ENCODE assay signal across 13 cellular contexts in the genomic region with DNA sequence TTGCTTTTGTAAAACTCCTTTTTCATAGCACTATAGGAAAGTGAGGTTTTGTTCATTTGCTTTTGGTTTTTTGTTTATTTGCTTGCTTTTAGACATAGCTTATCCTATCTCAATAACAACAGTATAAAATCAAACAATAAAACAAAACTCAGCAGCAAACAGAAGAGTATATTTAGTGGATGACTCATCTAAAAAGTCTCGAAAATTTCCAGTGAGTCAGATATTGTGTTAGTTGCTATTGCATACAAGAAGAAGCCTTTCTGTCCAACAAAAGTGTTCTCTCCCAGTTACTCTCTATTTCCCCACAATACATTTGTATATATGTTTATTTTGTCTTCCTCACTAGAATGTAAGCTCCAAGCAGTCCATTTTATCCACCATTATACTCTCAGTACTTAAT. TPM values are rescaled to one million over a fixed set of nuclear protein-coding genes. Genes with fewer than 3 reads are reported as not detected.
DNase-seq lines count a peak whose midpoint lies in the region; ATAC-seq, FAIRE-seq and TF ChIP-seq lines count a peak whose summit lies in the region.
"Had no signal": no experiment of that assay in that cellular context is flagged by ENCODE, and none has a peak within 500 bp of the region (broad histone marks: within the 10 kb centered on the region; RNA-seq: fewer than 3 reads in every experiment).

No MANE protein-coding gene starts in this region.

- H3K79me2 ChIP-seq in ACC112 (ENCODE audit: control insufficient read depth, insufficient read depth, low read length, unreplicated experiment) = no peaks in the 10 kb centered on the region

- no peaks in the 10 kb centered on the region for H3K27me3 ChIP-seq in ACC112 (ENCODE audit: insufficient read depth, low read length)
- no peaks in the 10 kb centered on the region for H3K27me3 ChIP-seq in SJSA1 (replicated peaks)
- no peaks in the 10 kb centered on the region for H3K27me3 ChIP-seq in testis
- H3K27me3 ChIP-seq in small intestine (ENCODE audit: control insufficient read depth in 2 of 2, insufficient read depth in 2 of 2, low read length in 2 of 2) = no peaks in the 10 kb centered on the region

- no peak for TF ChIP-seq POLR2A in testis (IDR thresholded peaks at IDR 0.05)

- TF ChIP-seq CTCF in fibroblast of villous mesenchyme (IDR thresholded peaks at IDR 0.05; ENCODE audit: insufficient read depth, low read depth, low read length) (no peak), testis (IDR thresholded peaks at IDR 0.05) (no peak)

- FAIRE-seq in small intestine (lab: Jason Lieb, UNC) = no peak

- H2AFZ ChIP-seq in ACC112 (ENCODE audit: low read length, unreplicated experiment) = no peak overlapping the region

- H3K27ac ChIP-seq in ACC112 (ENCODE audit: low read depth, low read length) = peak overlapping the region; percentile 50
- peak overlapping the region; percentile 52 for H3K27ac ChIP-seq in SJSA1
- H3K27ac ChIP-seq in testis = no peak overlapping the region
- H3K27ac ChIP-seq in small intestine (ENCODE audit: low read depth in 1 of 2, low read length in 1 of 2) = no peak overlapping the region

- H3K4me1 ChIP-seq in ACC112 (ENCODE audit: control insufficient read depth, insufficient read depth, low read length, unreplicated experiment) (peaks cover 13% of the 10 kb centered on the region), SJSA1 (replicated peaks) (peaks cover 11% of the 10 kb centered on the region), testis (no peaks in the 10 kb centered on the region), small intestine (ENCODE audit: control insufficient read depth in 2 of 2, insufficient read depth in 1 of 2, low read depth in 1 of 2, low read length in 1 of 2) (no peaks in the 10 kb centered on the region)

- DNase-seq in SJSA1 (ENCODE audit: low read depth in 1 of 2, low spot score in 2 of 2) (peak in 1 of 2 experiments; percentile 82), fibroblast of villous mesenchyme (ENCODE audit: low read depth) (peak; percentile 73), testis (no peak), NCI-H446 treated with DMSO at 0.1 percent for 48 hours (lab: John Stamatoyannopoulos, UW) (no peak), NCI-H187 treated with DMSO at 0.1 percent for 48 hours (lab: John Stamatoyannopoulos, UW) (no peak), small intestine (no peak)
- DNase-seq: CD4-positive, CD25-positive, alpha-beta regulatory T cell; NCI-H524 treated with DMSO at 0.1 percent for 48 hours; nucleus accumbens; T-helper 9 cell had no signal

- intact Hi-C loops in testis (cut with DNase I; ENCODE audit: low total_unique reads) = no loop called here

- H3K4me3 ChIP-seq in ACC112 (ENCODE audit: low read depth, low read length) (no peak overlapping the region), SJSA1 (no peak overlapping the region), fibroblast of villous mesenchyme (ENCODE audit: low read depth, low read length) (no peak overlapping the region), testis (no peak overlapping the region), small intestine (ENCODE audit: low read depth in 1 of 2, low read length in 2 of 2) (no peak overlapping the region)
- H3K4me3 ChIP-seq: coronary artery had no signal

- 68 to 82% methylated on average over 1 of the region's 1 CpG for WGBS in testis, 2 donors
- 18 to 47% (median 22%) methylated on average over 1 of the region's 1 CpG for whole genome bisulfite sequencing in small intestine, 3 donors

- H3K9me3 ChIP-seq in SJSA1 (replicated peaks) (no peaks in the 10 kb centered on the region; the same call in 1 of the 2 replicates), testis (no peaks in the 10 kb centered on the region), small intestine (ENCODE audit: control insufficient read depth, low read depth) (no peaks in the 10 kb centered on the region)

- peak; percentile 86 for ATAC-seq in GM18868 (IDR thresholded peaks at IDR 0.05; ENCODE audit: unreplicated experiment)

- H3K36me3 ChIP-seq in ACC112 (ENCODE audit: insufficient read depth, low read length) (no peaks in the 10 kb centered on the region), SJSA1 (no peaks in the 10 kb centered on the region), testis (ENCODE audit: low read depth, missing control alignments) (no peaks in the 10 kb centered on the region), small intestine (ENCODE audit: control insufficient read depth in 2 of 2, insufficient read depth in 2 of 2, low read length in 2 of 2) (no peaks in the 10 kb centered on the region)

RNA-seq across cellular contexts. Expression of a gene that starts 36.0 kb away (rescaled TPM):
- total RNA-seq in SJSA1 (2014; rRNA removed; shearing (Covaris generic)) = not detected in 2 replicates
- total RNA-seq in fibroblast of villous mesenchyme = under 0.01 TPM in 1 of 2 replicates, not detected in the other
- 1 to 10 TPM; 5.4 to 6.3 TPM for total RNA-seq in testis
- 17.9 TPM for polyA plus RNA-seq in testis (ENCODE audit: insufficient read depth, low read depth, low replicate concordance)
- 100 to 1,000 TPM in 1 of 3 donors, 10 to 100 TPM in 2; 28.9 to 206 (median 83.8) TPM for polyA plus RNA-seq in small intestine
- total RNA-seq: CD4-positive, CD25-positive, alpha-beta regulatory T cell had no signal
- polyA plus RNA-seq: CD4-positive, CD25-positive, alpha-beta regulatory T cell had no signal

Comparison
In these comparisons a context has a peak if more than half of its experiments do, and no peak if none do; other contexts are left out.
1. H3K27ac ChIP-seq: peak in ACC112 (single experiment) and SJSA1 (single experiment); none in testis (0 of 2) and small intestine (0 of 2).